ENCODE assay signal across 21 cellular contexts in the genomic region with DNA sequence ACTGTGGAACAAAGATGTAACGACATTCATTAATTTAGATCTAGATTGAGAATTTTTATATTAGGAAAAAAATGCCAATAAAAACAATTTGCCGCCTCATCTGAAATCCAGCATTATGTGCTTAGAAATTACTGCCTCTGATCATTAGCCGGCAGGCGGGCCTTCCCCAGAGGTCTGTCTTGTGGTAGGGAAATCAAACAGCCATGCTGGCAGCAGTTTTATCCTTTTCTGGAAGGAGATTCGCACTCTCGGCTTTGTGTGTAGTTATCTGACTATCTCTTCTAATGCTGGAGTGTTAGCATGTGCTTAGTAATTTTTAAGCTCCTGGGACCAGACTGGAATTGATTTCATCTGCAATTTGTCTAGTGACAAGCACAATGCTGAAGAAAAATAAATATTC.
"Had no signal": no experiment of that assay in that cellular context is flagged by ENCODE, and none has a peak within 500 bp of the region (broad histone marks: within the 10 kb centered on the region; RNA-seq: fewer than 3 reads in every experiment).

No MANE protein-coding gene starts in this region.

- H3K4me1 ChIP-seq: psoas muscle had no signal

- H3K36me3 Mint-ChIP-seq: activated naive CD4-positive, alpha-beta T cell treated with anti-CD3 and anti-CD28 coated beads, Interleukin-2, amount 10 ng/mL, durations not matched to agents 7 days and 5 days; activated naive CD8-positive, alpha-beta T cell treated with anti-CD3 and anti-CD28 coated beads, Interleukin-2, amount 10 ng/mL, durations not matched to agents 7 days and 5 days had no signal

- H3K27ac ChIP-seq: left lung, ovary, psoas muscle, spleen, transverse colon had no signal

- H3K27me3 Mint-ChIP-seq: activated naive CD4-positive, alpha-beta T cell treated with anti-CD3 and anti-CD28 coated beads, Interleukin-2, amount 10 ng/mL, durations not matched to agents 7 days and 5 days; activated naive CD8-positive, alpha-beta T cell treated with anti-CD3 and anti-CD28 coated beads, Interleukin-2, amount 10 ng/mL, durations not matched to agents 7 days and 5 days had no signal

- H3K27ac Mint-ChIP-seq: activated naive CD4-positive, alpha-beta T cell treated with anti-CD3 and anti-CD28 coated beads, Interleukin-2, amount 10 ng/mL, durations not matched to agents 7 days and 5 days; activated naive CD8-positive, alpha-beta T cell treated with anti-CD3 and anti-CD28 coated beads, Interleukin-2, amount 10 ng/mL, durations not matched to agents 7 days and 5 days had no signal

- H3K9me3 ChIP-seq: heart right ventricle, left lung, ovary, psoas muscle, spleen, transverse colon had no signal

- H3K36me3 ChIP-seq: heart right ventricle, left lung, ovary, spleen, transverse colon had no signal

- H3K4me3 Mint-ChIP-seq: activated naive CD4-positive, alpha-beta T cell treated with anti-CD3 and anti-CD28 coated beads, Interleukin-2, amount 10 ng/mL, durations not matched to agents 7 days and 5 days; activated naive CD8-positive, alpha-beta T cell treated with anti-CD3 and anti-CD28 coated beads, Interleukin-2, amount 10 ng/mL, durations not matched to agents 7 days and 5 days had no signal

- H3K4me3 ChIP-seq: heart right ventricle, left lung, lung, ovary, psoas muscle, spleen, transverse colon had no signal

- FAIRE-seq: astrocyte, endothelial cell of umbilical vein had no signal

- H3K27me3 ChIP-seq: heart right ventricle, left lung, ovary, spleen, transverse colon had no signal

- H3K9me3 Mint-ChIP-seq: activated naive CD4-positive, alpha-beta T cell treated with anti-CD3 and anti-CD28 coated beads, Interleukin-2, amount 10 ng/mL, durations not matched to agents 7 days and 5 days had no signal

- ATAC-seq: activated CD4-positive, CD25-positive, alpha-beta regulatory T cell treated with anti-CD3 and anti-CD28 coated beads, Interleukin-2, amount 50 U/mL, for 24 hours; heart right ventricle; left lung; psoas muscle had no signal

- DNase-seq: activated CD4-positive, alpha-beta T cell treated with anti-CD3 and anti-CD28 coated beads for 48 hours; activated CD4-positive, alpha-beta T cell treated with anti-CD3 and anti-CD28 coated beads, Interleukin-2, amount 50 U/mL, for 48 hours; activated CD8-positive, alpha-beta memory T cell treated with anti-CD3 and anti-CD28 coated beads for 24 hours; activated gamma-delta T cell; activated naive CD4-positive, alpha-beta T cell treated with anti-CD3 and anti-CD28 coated beads, Interleukin-2, amount 10 ng/mL, durations not matched to agents 7 days and 5 days; activated naive CD8-positive, alpha-beta T cell treated with anti-CD3 and anti-CD28 coated beads, Interleukin-2, amount 10 ng/mL, durations not matched to agents 7 days and 5 days; activated T-cell treated with anti-CD3 and anti-CD28 coated beads, Interleukin-2, amount 50 U/mL, for 1 hour; caudate nucleus; heart right ventricle; kidney glomerular epithelial cell; left lung; ovary; psoas muscle; spleen; stimulated activated naive CD4-positive, alpha-beta T cell treated with Interleukin-2 at 50 U/mL for 16 hours; T-helper 1 cell; transverse colon had no signal
